In the genomic region with DNA sequence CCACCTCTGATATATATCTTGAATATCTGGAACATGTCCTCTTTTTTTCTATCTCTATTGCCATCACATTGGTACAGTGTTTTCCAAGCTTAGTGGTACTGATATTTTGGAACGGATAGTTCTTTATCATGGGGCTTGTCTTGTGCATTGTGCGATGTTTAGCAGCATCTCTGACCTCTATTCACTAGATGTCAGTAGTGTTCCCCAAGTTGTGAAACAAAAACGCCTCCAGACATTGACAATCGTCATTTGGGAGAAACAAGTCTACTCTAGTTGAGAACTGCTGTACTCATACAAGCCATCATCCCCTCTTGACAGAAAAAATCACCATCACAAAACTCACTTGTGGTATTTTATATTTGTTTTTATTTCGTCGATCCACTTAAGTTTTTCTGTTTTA, we compare ENCODE assay signal across 1 cellular context.
TF ChIP-seq lines count a peak whose summit lies in the region.

No MANE protein-coding gene starts in this region.

TF ChIP-seq in WTC11, 78 proteins besides CTCF, POLR2A, EP300 and RAD21 (continued from another document):
- TF ChIP-seq, protein P1, sequence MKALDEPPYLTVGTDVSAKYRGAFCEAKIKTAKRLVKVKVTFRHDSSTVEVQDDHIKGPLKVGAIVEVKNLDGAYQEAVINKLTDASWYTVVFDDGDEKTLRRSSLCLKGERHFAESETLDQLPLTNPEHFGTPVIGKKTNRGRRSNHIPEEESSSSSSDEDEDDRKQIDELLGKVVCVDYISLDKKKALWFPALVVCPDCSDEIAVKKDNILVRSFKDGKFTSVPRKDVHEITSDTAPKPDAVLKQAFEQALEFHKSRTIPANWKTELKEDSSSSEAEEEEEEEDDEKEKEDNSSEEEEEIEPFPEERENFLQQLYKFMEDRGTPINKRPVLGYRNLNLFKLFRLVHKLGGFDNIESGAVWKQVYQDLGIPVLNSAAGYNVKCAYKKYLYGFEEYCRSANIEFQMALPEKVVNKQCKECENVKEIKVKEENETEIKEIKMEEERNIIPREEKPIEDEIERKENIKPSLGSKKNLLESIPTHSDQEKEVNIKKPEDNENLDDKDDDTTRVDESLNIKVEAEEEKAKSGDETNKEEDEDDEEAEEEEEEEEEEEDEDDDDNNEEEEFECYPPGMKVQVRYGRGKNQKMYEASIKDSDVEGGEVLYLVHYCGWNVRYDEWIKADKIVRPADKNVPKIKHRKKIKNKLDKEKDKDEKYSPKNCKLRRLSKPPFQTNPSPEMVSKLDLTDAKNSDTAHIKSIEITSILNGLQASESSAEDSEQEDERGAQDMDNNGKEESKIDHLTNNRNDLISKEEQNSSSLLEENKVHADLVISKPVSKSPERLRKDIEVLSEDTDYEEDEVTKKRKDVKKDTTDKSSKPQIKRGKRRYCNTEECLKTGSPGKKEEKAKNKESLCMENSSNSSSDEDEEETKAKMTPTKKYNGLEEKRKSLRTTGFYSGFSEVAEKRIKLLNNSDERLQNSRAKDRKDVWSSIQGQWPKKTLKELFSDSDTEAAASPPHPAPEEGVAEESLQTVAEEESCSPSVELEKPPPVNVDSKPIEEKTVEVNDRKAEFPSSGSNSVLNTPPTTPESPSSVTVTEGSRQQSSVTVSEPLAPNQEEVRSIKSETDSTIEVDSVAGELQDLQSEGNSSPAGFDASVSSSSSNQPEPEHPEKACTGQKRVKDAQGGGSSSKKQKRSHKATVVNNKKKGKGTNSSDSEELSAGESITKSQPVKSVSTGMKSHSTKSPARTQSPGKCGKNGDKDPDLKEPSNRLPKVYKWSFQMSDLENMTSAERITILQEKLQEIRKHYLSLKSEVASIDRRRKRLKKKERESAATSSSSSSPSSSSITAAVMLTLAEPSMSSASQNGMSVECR (CRISPR knock-in tag; IDR thresholded peaks at IDR 0.05; ENCODE audit: borderline replicate concordance), result no peak
- no peak for TF ChIP-seq NFE2L1 (CRISPR knock-in tag; IDR thresholded peaks at IDR 0.05)
